9 cellular contexts compared by ENCODE assay signal in the genomic region with DNA sequence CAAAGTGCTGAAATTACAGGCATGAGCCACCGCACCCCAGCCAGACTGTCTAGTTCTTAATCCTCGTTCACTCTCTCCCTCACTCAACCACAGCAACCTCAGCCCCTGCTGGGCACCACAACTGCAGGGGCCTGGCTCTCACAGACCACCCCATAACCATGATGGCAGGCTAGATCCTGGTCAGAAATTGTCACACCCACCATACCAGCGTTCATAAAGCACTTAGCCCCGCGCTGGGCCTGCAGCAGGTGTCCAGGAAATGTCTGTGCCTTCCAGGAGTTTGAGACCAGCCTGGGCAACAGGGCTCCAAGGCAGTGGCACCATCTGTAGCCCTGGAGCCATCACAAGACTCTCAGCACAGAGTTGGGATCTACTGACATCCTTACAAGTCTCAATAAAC. TPM values are rescaled to one million over a fixed set of nuclear protein-coding genes. Genes with fewer than 3 reads are reported as not detected.
DNase-seq lines count a peak whose midpoint lies in the region; ATAC-seq and TF ChIP-seq lines count a peak whose summit lies in the region.
"Had no signal": no experiment of that assay in that cellular context is flagged by ENCODE, and none has a peak within 500 bp of the region (broad histone marks: within the 10 kb centered on the region; RNA-seq: fewer than 3 reads in every experiment).

No MANE protein-coding gene starts in this region.

- CTCF ChIA-PET in activated CD4-positive, alpha-beta T cell treated with anti-CD3 and anti-CD28 coated beads, Interleukin-2, amount 10 ng/mL, durations not matched to agents 7 days and 5 days (lab: Charles Lee), result interaction anchor here (1.2 to 1.6 kb wide), 2 partner anchors 29 to 101 kb away, joined by 4 to 5 read pairs; no protein-coding TSS in a partner anchor

- H3K9ac ChIP-seq in mesenchymal stem cell (ENCODE audit: low read length), result peak overlapping the region; percentile 91

- H3K9me3 ChIP-seq in mesenchymal stem cell (ENCODE audit: control insufficient read depth, low read length) (no peaks in the 10 kb centered on the region), suprapubic skin (no peaks in the 10 kb centered on the region)

- H3K4me2 ChIP-seq in mesenchymal stem cell (ENCODE audit: low read length, poor library complexity, severe bottlenecking), result no peak overlapping the region

- ATAC-seq in GM19467 (IDR thresholded peaks at IDR 0.05; ENCODE audit: unreplicated experiment), result no peak

- H3K9me3 Mint-ChIP-seq in activated CD4-positive, alpha-beta T cell treated with anti-CD3 and anti-CD28 coated beads, Interleukin-2, amount 10 ng/mL, durations not matched to agents 7 days and 5 days, result no peaks in the 10 kb centered on the region
- no peaks in the 10 kb centered on the region for H3K9me3 Mint-ChIP-seq in activated T-helper 1 cell treated with anti-CD3 and anti-CD28 coated beads, Interleukin-12 subunit alpha, Interleukin-12 subunit beta, Interleukin-2, Interleukin-4 antibody, amounts not matched to agents 30 ng/mL and 10 ng/mL and 1 ng/mL, durations not matched to agents 14 hours and 24 hours and 36 hours

- H3K4me3 ChIP-seq in mesenchymal stem cell (ENCODE audit: insufficient read depth in 1 of 2, low read depth in 1 of 2, low read length in 2 of 2) (peak overlapping the region in 1 of 2 experiments; percentile 90), suprapubic skin (no peak overlapping the region)

- no peak overlapping the region for H2BK5ac ChIP-seq in mesenchymal stem cell (ENCODE audit: low read depth, low read length, poor library complexity, severe bottlenecking)

- H3K4ac ChIP-seq in mesenchymal stem cell (ENCODE audit: low read depth in 1 of 2, low read length in 2 of 2), result no peak overlapping the region

- H3K79me1 ChIP-seq in mesenchymal stem cell (replicated peaks; ENCODE audit: low read length, poor library complexity, severe bottlenecking), result peaks cover 15% of the 10 kb centered on the region

- 97% methylated on average over 5 of the region's 5 CpGs for WGBS in mesenchymal stem cell
- WGBS in suprapubic skin, result 82% methylated on average over 5 of the region's 5 CpGs

- TF ChIP-seq POLR2A in suprapubic skin (IDR thresholded peaks at IDR 0.05), result no peak

- no peak overlapping the region for H3K23ac ChIP-seq in mesenchymal stem cell (ENCODE audit: low read length in 2 of 2)

- H4K91ac ChIP-seq in mesenchymal stem cell (ENCODE audit: low read length), result no peak overlapping the region

- intact Hi-C loops in activated T-helper 1 cell treated with anti-CD3 and anti-CD28 coated beads, Interleukin-12 subunit alpha, Interleukin-12 subunit beta, Interleukin-2, Interleukin-4 antibody, amounts not matched to agents 30 ng/mL and 10 ng/mL and 1 ng/mL, durations not matched to agents 14 hours and 24 hours and 36 hours (cut with micrococcal nuclease), result no loop called here

- H3K27me3 ChIP-seq in mesenchymal stem cell (ENCODE audit: control insufficient read depth in 1 of 2, insufficient read depth in 1 of 2, low read length in 2 of 2) (no peaks in the 10 kb centered on the region), suprapubic skin (no peaks in the 10 kb centered on the region)

- H3K18ac ChIP-seq in mesenchymal stem cell (ENCODE audit: low read depth in 1 of 2, low read length in 2 of 2), result no peak overlapping the region

- no peak overlapping the region for H2BK12ac ChIP-seq in mesenchymal stem cell (ENCODE audit: low read length in 2 of 2)

- no peak overlapping the region for H2BK120ac ChIP-seq in mesenchymal stem cell (ENCODE audit: low read depth, low read length)

- no peak overlapping the region for H2AK5ac ChIP-seq in mesenchymal stem cell (ENCODE audit: low read length, severe bottlenecking)

- POLR2A ChIA-PET in activated CD4-positive, alpha-beta T cell treated with anti-CD3 and anti-CD28 coated beads, Interleukin-2, amount 10 ng/mL, durations not matched to agents 7 days and 5 days (lab: Charles Lee), result no interaction called here

- no peak for TF ChIP-seq EP300 in suprapubic skin (IDR thresholded peaks at IDR 0.05)

- DNase-seq in activated CD4-positive, alpha-beta T cell treated with anti-CD3 and anti-CD28 coated beads, Interleukin-2, amount 10 ng/mL, durations not matched to agents 7 days and 5 days, result no peak
- no peak for DNase-seq in activated CD4-positive, alpha-beta T cell treated with anti-CD3 and anti-CD28 coated beads for 4 hours
- DNase-seq in activated T-helper 1 cell treated with anti-CD3 and anti-CD28 coated beads, Interleukin-12 subunit alpha, Interleukin-12 subunit beta, Interleukin-2, Interleukin-4 antibody, amounts not matched to agents 30 ng/mL and 10 ng/mL and 1 ng/mL, durations not matched to agents 14 hours and 24 hours and 36 hours (ENCODE audit: low spot score), result no peak
- DNase-seq in mesenchymal stem cell (no peak), suprapubic skin (ENCODE audit: low spot score in 2 of 2) (no peak), HCEC 1CT (no peak), iPS-NIHi7 (ENCODE audit: extremely low spot score) (no peak)
- DNase-seq: ACHN had no signal

- H3K36me3 ChIP-seq in mesenchymal stem cell (ENCODE audit: control insufficient read depth in 1 of 2, insufficient read depth in 2 of 2, low read depth in 1 of 2, low read length in 2 of 2) (peaks cover 24 to 28% of the 10 kb centered on the region in 2 experiments), suprapubic skin (peaks cover 4% of the 10 kb centered on the region)

- no peak overlapping the region for H2AFZ ChIP-seq in mesenchymal stem cell (ENCODE audit: low read depth, low read length)

- H4K8ac ChIP-seq in mesenchymal stem cell (ENCODE audit: low read length), result no peak overlapping the region

- H3K27ac ChIP-seq in mesenchymal stem cell (ENCODE audit: low read length, poor library complexity, severe bottlenecking) (no peak overlapping the region), suprapubic skin (peak overlapping the region; percentile 90)

- H3K36me3 Mint-ChIP-seq in activated CD4-positive, alpha-beta T cell treated with anti-CD3 and anti-CD28 coated beads, Interleukin-2, amount 10 ng/mL, durations not matched to agents 7 days and 5 days (ENCODE audit: low read depth), result peaks cover 31% of the 10 kb centered on the region
- peaks cover 17% of the 10 kb centered on the region for H3K36me3 Mint-ChIP-seq in activated T-helper 1 cell treated with anti-CD3 and anti-CD28 coated beads, Interleukin-12 subunit alpha, Interleukin-12 subunit beta, Interleukin-2, Interleukin-4 antibody, amounts not matched to agents 30 ng/mL and 10 ng/mL and 1 ng/mL, durations not matched to agents 14 hours and 24 hours and 36 hours (ENCODE audit: low read depth)

- H3K27me3 Mint-ChIP-seq in activated CD4-positive, alpha-beta T cell treated with anti-CD3 and anti-CD28 coated beads, Interleukin-2, amount 10 ng/mL, durations not matched to agents 7 days and 5 days, result no peaks in the 10 kb centered on the region
- no peaks in the 10 kb centered on the region for H3K27me3 Mint-ChIP-seq in activated T-helper 1 cell treated with anti-CD3 and anti-CD28 coated beads, Interleukin-12 subunit alpha, Interleukin-12 subunit beta, Interleukin-2, Interleukin-4 antibody, amounts not matched to agents 30 ng/mL and 10 ng/mL and 1 ng/mL, durations not matched to agents 14 hours and 24 hours and 36 hours (ENCODE audit: insufficient read depth)

- H3K4me1 ChIP-seq in mesenchymal stem cell (ENCODE audit: control insufficient read depth, insufficient read depth, low read depth, low read length), result peaks cover 25% of the 10 kb centered on the region
- H3K4me1 ChIP-seq in suprapubic skin, result peaks cover 45% of the 10 kb centered on the region

- no peak overlapping the region for H3K14ac ChIP-seq in mesenchymal stem cell (ENCODE audit: low read length in 2 of 2)

- TF ChIP-seq CTCF in suprapubic skin (IDR thresholded peaks at IDR 0.05), result no peak

- H2BK15ac ChIP-seq in mesenchymal stem cell (ENCODE audit: low read depth, poor library complexity, severe bottlenecking), result no peak overlapping the region

- H3K27ac Mint-ChIP-seq in activated CD4-positive, alpha-beta T cell treated with anti-CD3 and anti-CD28 coated beads, Interleukin-2, amount 10 ng/mL, durations not matched to agents 7 days and 5 days, result peak overlapping the region; percentile 66
- H3K27ac Mint-ChIP-seq in activated T-helper 1 cell treated with anti-CD3 and anti-CD28 coated beads, Interleukin-12 subunit alpha, Interleukin-12 subunit beta, Interleukin-2, Interleukin-4 antibody, amounts not matched to agents 30 ng/mL and 10 ng/mL and 1 ng/mL, durations not matched to agents 14 hours and 24 hours and 36 hours, result peak overlapping the region; percentile 59

- peak overlapping the region; percentile 83 for H3K4me3 Mint-ChIP-seq in activated CD4-positive, alpha-beta T cell treated with anti-CD3 and anti-CD28 coated beads, Interleukin-2, amount 10 ng/mL, durations not matched to agents 7 days and 5 days
- peak overlapping the region; percentile 83 for H3K4me3 Mint-ChIP-seq in activated T-helper 1 cell treated with anti-CD3 and anti-CD28 coated beads, Interleukin-12 subunit alpha, Interleukin-12 subunit beta, Interleukin-2, Interleukin-4 antibody, amounts not matched to agents 30 ng/mL and 10 ng/mL and 1 ng/mL, durations not matched to agents 14 hours and 24 hours and 36 hours

- peaks cover 64% of the 10 kb centered on the region for H3K4me1 Mint-ChIP-seq in activated CD4-positive, alpha-beta T cell treated with anti-CD3 and anti-CD28 coated beads, Interleukin-2, amount 10 ng/mL, durations not matched to agents 7 days and 5 days
- H3K4me1 Mint-ChIP-seq in activated T-helper 1 cell treated with anti-CD3 and anti-CD28 coated beads, Interleukin-12 subunit alpha, Interleukin-12 subunit beta, Interleukin-2, Interleukin-4 antibody, amounts not matched to agents 30 ng/mL and 10 ng/mL and 1 ng/mL, durations not matched to agents 14 hours and 24 hours and 36 hours (ENCODE audit: low read depth), result peaks cover 55% of the 10 kb centered on the region

RNA-seq across cellular contexts. Expression of a gene that starts 1.9 kb away (rescaled TPM):
- total RNA-seq in activated CD4-positive, alpha-beta T cell treated with anti-CD3 and anti-CD28 coated beads, Interleukin-2, amount 10 ng/mL, durations not matched to agents 7 days and 5 days, result 100 to 1,000 TPM; 266 to 271 TPM
- total RNA-seq in activated T-helper 1 cell treated with anti-CD3 and anti-CD28 coated beads, Interleukin-12 subunit alpha, Interleukin-12 subunit beta, Interleukin-2, Interleukin-4 antibody, amounts not matched to agents 30 ng/mL and 10 ng/mL and 1 ng/mL, durations not matched to agents 14 hours and 24 hours and 36 hours, result 90.1 and 92.5 TPM in 2 replicates
- polyA plus RNA-seq in mesenchymal stem cell (2013, experiment 1 of 2), result 415 TPM
- polyA plus RNA-seq in mesenchymal stem cell (2013, experiment 2 of 2), result 408 TPM
- 10 to 100 TPM; 60.1 to 98.0 (median 87.3) TPM for total RNA-seq in suprapubic skin

RNA-seq across cellular contexts. Expression of a gene that starts 54.5 kb away (rescaled TPM):
- 10 to 100 TPM; 21.6 to 24.9 TPM for total RNA-seq in activated CD4-positive, alpha-beta T cell treated with anti-CD3 and anti-CD28 coated beads, Interleukin-2, amount 10 ng/mL, durations not matched to agents 7 days and 5 days
- 11.7 and 15.5 TPM in 2 replicates for total RNA-seq in activated T-helper 1 cell treated with anti-CD3 and anti-CD28 coated beads, Interleukin-12 subunit alpha, Interleukin-12 subunit beta, Interleukin-2, Interleukin-4 antibody, amounts not matched to agents 30 ng/mL and 10 ng/mL and 1 ng/mL, durations not matched to agents 14 hours and 24 hours and 36 hours
- polyA plus RNA-seq in mesenchymal stem cell (2013, experiment 1 of 2), result 15.9 TPM
- polyA plus RNA-seq in mesenchymal stem cell (2013, experiment 2 of 2), result 15.0 TPM
- 10 to 100 TPM in 1 of 4 donors, 1 to 10 TPM in 3; 3.6 to 12.7 (median 8.3) TPM for total RNA-seq in suprapubic skin

RNA-seq across cellular contexts. Expression of a gene that starts 55.6 kb away (rescaled TPM):
- 10 to 100 TPM; 17.4 to 19.4 TPM for total RNA-seq in activated CD4-positive, alpha-beta T cell treated with anti-CD3 and anti-CD28 coated beads, Interleukin-2, amount 10 ng/mL, durations not matched to agents 7 days and 5 days
- total RNA-seq in activated T-helper 1 cell treated with anti-CD3 and anti-CD28 coated beads, Interleukin-12 subunit alpha, Interleukin-12 subunit beta, Interleukin-2, Interleukin-4 antibody, amounts not matched to agents 30 ng/mL and 10 ng/mL and 1 ng/mL, durations not matched to agents 14 hours and 24 hours and 36 hours, result 16.5 and 20.5 TPM in 2 replicates
- 4.5 TPM for polyA plus RNA-seq in mesenchymal stem cell (2013, experiment 1 of 2)
- 4.8 TPM for polyA plus RNA-seq in mesenchymal stem cell (2013, experiment 2 of 2)
- total RNA-seq in suprapubic skin, result 10 to 100 TPM in 2 of 4 donors, 1 to 10 TPM in 2; 8.7 to 12.7 (median 10.2) TPM
